15 cellular contexts compared by ENCODE assay signal in genomic region chr2:103401621-103402020, GRCh38.
DNase-seq lines count a peak whose midpoint lies in the region; TF ChIP-seq lines count a peak whose summit lies in the region.
"Had no signal": no experiment of that assay in that cellular context is flagged by ENCODE, and none has a peak within 500 bp of the region (broad histone marks: within the 10 kb centered on the region; RNA-seq: fewer than 3 reads in every experiment).

No MANE protein-coding gene starts in this region.

- peak overlapping the region; percentile 88 for H3K27ac ChIP-seq in mesodermal cell (ENCODE audit: low read depth, low read length, severe bottlenecking)
- H3K27ac ChIP-seq: esophagus squamous epithelium, SK-N-MC had no signal

- no peaks in the 10 kb centered on the region for H3K9me3 ChIP-seq in mesodermal cell (ENCODE audit: control insufficient read depth, low read length)
- H3K9me3 ChIP-seq: esophagus squamous epithelium had no signal

- H3K4me1 Mint-ChIP-seq in endothelial cell (ENCODE audit: unreplicated experiment) = peaks cover 30% of the 10 kb centered on the region
- H3K4me1 Mint-ChIP-seq in activated naive CD8-positive, alpha-beta T cell treated with anti-CD3 and anti-CD28 coated beads for 36 hours = no peaks in the 10 kb centered on the region

- no peaks in the 10 kb centered on the region for H3K36me3 ChIP-seq in mesodermal cell (ENCODE audit: control insufficient read depth, insufficient read depth, low read length)
- H3K36me3 ChIP-seq: esophagus squamous epithelium had no signal

- H3K27ac Mint-ChIP-seq in endothelial cell (ENCODE audit: unreplicated experiment) = peak overlapping the region; percentile 97
- no peak overlapping the region for H3K27ac Mint-ChIP-seq in activated naive CD8-positive, alpha-beta T cell treated with anti-CD3 and anti-CD28 coated beads for 36 hours

- H3K9me3 Mint-ChIP-seq in endothelial cell (ENCODE audit: unreplicated experiment) = no peaks in the 10 kb centered on the region
- H3K9me3 Mint-ChIP-seq in activated naive CD8-positive, alpha-beta T cell treated with anti-CD3 and anti-CD28 coated beads for 36 hours = no peaks in the 10 kb centered on the region

- H3K36me3 Mint-ChIP-seq in endothelial cell (ENCODE audit: low read depth, unreplicated experiment) = no peaks in the 10 kb centered on the region
- H3K36me3 Mint-ChIP-seq in activated naive CD8-positive, alpha-beta T cell treated with anti-CD3 and anti-CD28 coated beads for 36 hours = no peaks in the 10 kb centered on the region

- H3K4me1 ChIP-seq in mesodermal cell (ENCODE audit: control insufficient read depth, insufficient read depth, low read length, poor library complexity, severe bottlenecking) = peaks cover 10% of the 10 kb centered on the region
- H3K4me1 ChIP-seq: esophagus squamous epithelium had no signal

- H3K27me3 Mint-ChIP-seq in endothelial cell (ENCODE audit: unreplicated experiment) = peaks cover 4% of the 10 kb centered on the region
- H3K27me3 Mint-ChIP-seq in activated naive CD8-positive, alpha-beta T cell treated with anti-CD3 and anti-CD28 coated beads for 36 hours = no peaks in the 10 kb centered on the region

- H3K4me3 ChIP-seq in mesodermal cell (ENCODE audit: extremely low read depth, insufficient read depth, low read length, poor library complexity, severe bottlenecking) = no peak overlapping the region
- H3K4me3 ChIP-seq: esophagus squamous epithelium, SK-N-MC had no signal

- no peak for TF ChIP-seq CTCF in endothelial cell (IDR thresholded peaks at IDR 0.05; ENCODE audit: unreplicated experiment)

- in situ Hi-C loops in Caki2 (cut with HindIII; ENCODE audit: low pct_unique_long_range_greater_than_20kb, low sequenced_read_pairs) = no loop called here

- 13 to 30% methylated on average over 2 to 3 of the region's 4 CpGs for WGBS in mesodermal cell (ENCODE audit: insufficient coverage in 2 of 2), 2 experiments

- peak; percentile 93 for DNase-seq in Caki2 (ENCODE audit: low read depth)
- DNase-seq in OCI-M1 (lab: John Stamatoyannopoulos, UW) = peak; percentile 6
- peak; percentile 73 for DNase-seq in endothelial cell (ENCODE audit: low spot score)
- no peak for DNase-seq in effector CD4-positive, alpha-beta T cell
- no peak for DNase-seq in EL
- DNase-seq in pons (ENCODE audit: low spot score) = no peak
- no peak for DNase-seq in activated naive CD8-positive, alpha-beta T cell treated with anti-CD3 and anti-CD28 coated beads for 36 hours
- DNase-seq: esophagus squamous epithelium; NCI-H1092 treated with DMSO at 0.1 percent for 48 hours; NCI-H526 treated with DMSO at 0.1 percent for 48 hours; occipital lobe; stimulated activated CD4-positive, alpha-beta T cell treated with anti-CD3 and anti-CD28 coated beads, Interleukin-2, amount 100 ng/mL, for 48 hours; stimulated activated naive CD4-positive, alpha-beta T cell treated with Interleukin-2 at 50 U/mL for 16 hours had no signal

- no peak overlapping the region for H3K4me3 Mint-ChIP-seq in endothelial cell (ENCODE audit: unreplicated experiment)
- no peak overlapping the region for H3K4me3 Mint-ChIP-seq in activated naive CD8-positive, alpha-beta T cell treated with anti-CD3 and anti-CD28 coated beads for 36 hours

Comparison
In these comparisons a context has a peak if more than half of its experiments do, and no peak if none do; other contexts are left out.
1. DNase-seq: peak in Caki2 (single experiment), OCI-M1 (single experiment) and endothelial cell (single experiment); none in effector CD4-positive, alpha-beta T cell (single experiment), EL (single experiment), pons (single experiment) and activated naive CD8-positive, alpha-beta T cell treated with anti-CD3 and anti-CD28 coated beads for 36 hours (single experiment).